In the genomic region with DNA sequence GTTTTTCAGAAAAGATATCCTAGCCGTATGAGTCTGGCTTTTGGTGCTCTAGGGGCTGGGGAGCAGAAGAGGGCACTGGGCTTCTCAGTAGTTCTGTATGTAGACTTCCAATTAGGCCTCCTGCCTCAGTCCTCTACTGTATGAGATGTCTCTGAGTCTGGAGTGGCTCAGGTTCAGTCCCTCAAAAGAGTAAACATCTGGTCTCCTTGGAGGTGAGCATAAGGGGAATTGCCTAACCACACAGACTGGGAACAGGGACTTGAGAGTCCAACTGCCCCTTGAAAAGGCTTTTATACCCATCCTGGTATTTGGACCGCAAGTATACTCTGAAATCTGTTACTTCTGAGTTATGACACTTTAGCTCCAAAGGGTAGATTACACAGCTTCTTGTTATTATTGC, we compare ENCODE assay signal across 29 cellular contexts.
"Had no signal": no experiment of that assay in that cellular context is flagged by ENCODE, and none has a peak within 500 bp of the region (broad histone marks: within the 10 kb centered on the region; RNA-seq: fewer than 3 reads in every experiment).

No MANE protein-coding gene starts in this region.

- H3K9me3 Mint-ChIP-seq: effector memory CD8-positive, alpha-beta T cell; endodermal cell; memory B cell had no signal

- H3K9me3 ChIP-seq: colonic mucosa, gastroesophageal sphincter, heart left ventricle had no signal

- H3K4me3 Mint-ChIP-seq: dendritic cell treated with granulocyte-macrophage colony-stimulating factor and Interleukin-4, amounts not matched to agents 40 ng/mL and 50 ng/mL, for 4 days; effector memory CD8-positive, alpha-beta T cell; endodermal cell; immature natural killer cell; memory B cell; naive thymus-derived CD4-positive, alpha-beta T cell had no signal

- H3K4me3 ChIP-seq: colonic mucosa, gastroesophageal sphincter, heart left ventricle, hepatocyte, lung had no signal

- FAIRE-seq: endometrium, frontal cortex, kidney had no signal

- H3K36me3 ChIP-seq: colonic mucosa, gastroesophageal sphincter, heart left ventricle had no signal

- H3K36me3 Mint-ChIP-seq: immature natural killer cell; memory B cell; naive thymus-derived CD4-positive, alpha-beta T cell had no signal

- H3K27ac ChIP-seq: colonic mucosa, epithelial cell of prostate, foreskin keratinocyte, gastroesophageal sphincter, heart left ventricle, hepatocyte had no signal

- H3K27me3 ChIP-seq: colonic mucosa, gastroesophageal sphincter, hepatocyte had no signal

- H3K27ac Mint-ChIP-seq: dendritic cell treated with granulocyte-macrophage colony-stimulating factor and Interleukin-4, amounts not matched to agents 40 ng/mL and 50 ng/mL, for 4 days; effector memory CD8-positive, alpha-beta T cell; endodermal cell; immature natural killer cell; memory B cell; naive thymus-derived CD4-positive, alpha-beta T cell had no signal

- H3K27me3 Mint-ChIP-seq: dendritic cell treated with granulocyte-macrophage colony-stimulating factor and Interleukin-4, amounts not matched to agents 40 ng/mL and 50 ng/mL, for 4 days; memory B cell had no signal

- H3K4me1 Mint-ChIP-seq: endodermal cell; immature natural killer cell; memory B cell; naive thymus-derived CD4-positive, alpha-beta T cell had no signal

- DNase-seq: colonic mucosa; cortex of kidney; effector CD8-positive, alpha-beta T cell; effector memory CD8-positive, alpha-beta T cell; endodermal cell; erythroblast; foreskin keratinocyte; heart left ventricle; hypothalamus; immature natural killer cell; islet precursor cell; kidney; kidney glomerular epithelial cell; left colon; left ventricle myocardium superior; mammary epithelial cell; mesendoderm; midbrain; naive thymus-derived CD4-positive, alpha-beta T cell had no signal

- H3K4me1 ChIP-seq: colonic mucosa, foreskin keratinocyte, gastroesophageal sphincter, heart left ventricle had no signal

- ATAC-seq: effector memory CD8-positive, alpha-beta T cell; esophagus mucosa; foreskin keratinocyte; gastroesophageal sphincter; heart left ventricle; left colon; left lobe of liver; left ventricle myocardium superior; naive thymus-derived CD4-positive, alpha-beta T cell had no signal
